1 cellular context compared by ENCODE assay signal in the genomic region with DNA sequence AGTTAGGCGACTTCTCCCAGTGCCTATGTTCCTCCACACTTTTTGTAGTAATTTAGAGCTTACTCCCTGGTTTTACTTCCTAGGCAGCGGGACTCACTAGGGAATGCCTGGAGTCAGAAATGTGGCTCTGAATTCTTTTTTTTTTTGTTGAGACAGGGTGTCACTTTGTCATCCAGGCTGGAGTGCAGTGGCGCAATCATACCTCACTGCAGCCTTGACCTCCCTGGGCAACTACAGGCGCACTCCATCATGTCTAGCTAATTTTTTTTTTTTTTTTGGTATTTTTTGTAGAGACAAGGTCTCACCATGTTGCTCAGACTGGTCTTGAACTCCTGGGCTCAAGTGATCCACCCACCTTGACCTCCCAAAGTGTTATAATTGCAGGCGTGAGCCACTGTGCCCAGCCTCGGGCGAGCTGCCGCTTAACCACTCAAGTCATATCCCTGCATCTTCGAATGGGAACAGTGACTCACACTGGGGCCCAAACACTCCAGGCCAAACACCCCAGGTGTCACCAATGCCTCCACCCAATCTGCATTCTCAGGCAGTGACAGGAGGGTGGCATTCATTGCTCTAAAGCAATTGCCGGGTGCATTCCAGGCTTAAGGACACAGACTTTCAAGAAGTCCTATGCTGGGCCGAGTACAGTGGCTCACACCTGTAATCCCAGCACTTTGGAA.
TF ChIP-seq lines count a peak whose summit lies in the region.

No MANE protein-coding gene starts in this region.

TF ChIP-seq in IMR-90, 13 proteins besides CTCF, POLR2A, EP300 and RAD21:
- TF ChIP-seq CHD1 (IDR thresholded peaks at IDR 0.05; ENCODE audit: low read depth, low read length) (no peak), CEBPB (IDR thresholded peaks at IDR 0.05; ENCODE audit: low read depth, low read length) (0 out of 2 replicates have a peak, but pooled peaks have one; percentile 3)
